1 cellular context compared by ENCODE assay signal in the genomic region with DNA sequence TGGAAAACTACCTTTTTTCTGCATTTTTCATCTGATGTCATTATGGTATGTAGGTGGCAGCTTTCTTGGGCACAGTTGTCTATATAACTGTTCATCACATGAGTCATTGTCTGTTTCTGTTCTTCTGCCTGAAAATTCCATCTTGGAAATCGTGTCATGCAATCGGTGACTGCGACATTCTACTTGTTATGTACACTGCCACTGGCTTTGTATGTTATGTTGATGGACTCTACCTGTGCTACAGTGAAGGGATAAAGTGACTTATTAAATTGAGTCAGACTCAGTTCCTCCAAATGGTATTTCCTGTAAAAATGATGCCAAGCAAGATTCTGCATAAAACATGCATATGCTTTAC.
TF ChIP-seq lines count a peak whose summit lies in the region.

No MANE protein-coding gene starts in this region.

TF ChIP-seq in SK-N-SH treated with all-trans-retinoic acid at 6 μM for 48 hours, 23 proteins besides CTCF, POLR2A, EP300 and RAD21 (continued from another document):
- TF ChIP-seq, protein P1, sequence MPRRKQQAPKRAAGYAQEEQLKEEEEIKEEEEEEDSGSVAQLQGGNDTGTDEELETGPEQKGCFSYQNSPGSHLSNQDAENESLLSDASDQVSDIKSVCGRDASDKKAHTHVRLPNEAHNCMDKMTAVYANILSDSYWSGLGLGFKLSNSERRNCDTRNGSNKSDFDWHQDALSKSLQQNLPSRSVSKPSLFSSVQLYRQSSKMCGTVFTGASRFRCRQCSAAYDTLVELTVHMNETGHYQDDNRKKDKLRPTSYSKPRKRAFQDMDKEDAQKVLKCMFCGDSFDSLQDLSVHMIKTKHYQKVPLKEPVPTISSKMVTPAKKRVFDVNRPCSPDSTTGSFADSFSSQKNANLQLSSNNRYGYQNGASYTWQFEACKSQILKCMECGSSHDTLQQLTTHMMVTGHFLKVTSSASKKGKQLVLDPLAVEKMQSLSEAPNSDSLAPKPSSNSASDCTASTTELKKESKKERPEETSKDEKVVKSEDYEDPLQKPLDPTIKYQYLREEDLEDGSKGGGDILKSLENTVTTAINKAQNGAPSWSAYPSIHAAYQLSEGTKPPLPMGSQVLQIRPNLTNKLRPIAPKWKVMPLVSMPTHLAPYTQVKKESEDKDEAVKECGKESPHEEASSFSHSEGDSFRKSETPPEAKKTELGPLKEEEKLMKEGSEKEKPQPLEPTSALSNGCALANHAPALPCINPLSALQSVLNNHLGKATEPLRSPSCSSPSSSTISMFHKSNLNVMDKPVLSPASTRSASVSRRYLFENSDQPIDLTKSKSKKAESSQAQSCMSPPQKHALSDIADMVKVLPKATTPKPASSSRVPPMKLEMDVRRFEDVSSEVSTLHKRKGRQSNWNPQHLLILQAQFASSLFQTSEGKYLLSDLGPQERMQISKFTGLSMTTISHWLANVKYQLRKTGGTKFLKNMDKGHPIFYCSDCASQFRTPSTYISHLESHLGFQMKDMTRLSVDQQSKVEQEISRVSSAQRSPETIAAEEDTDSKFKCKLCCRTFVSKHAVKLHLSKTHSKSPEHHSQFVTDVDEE (CRISPR knock-in tag; IDR thresholded peaks at IDR 0.05), result no peak
- TF ChIP-seq BACH2 (CRISPR knock-in tag; IDR thresholded peaks at IDR 0.05; ENCODE audit: borderline replicate concordance) (no peak), SNAI2 (CRISPR knock-in tag; IDR thresholded peaks at IDR 0.05) (no peak), GLIS3 (CRISPR knock-in tag; IDR thresholded peaks at IDR 0.05) (no peak), ESRRG (CRISPR knock-in tag; IDR thresholded peaks at IDR 0.05) (no peak)
- TF ChIP-seq, protein P2, sequence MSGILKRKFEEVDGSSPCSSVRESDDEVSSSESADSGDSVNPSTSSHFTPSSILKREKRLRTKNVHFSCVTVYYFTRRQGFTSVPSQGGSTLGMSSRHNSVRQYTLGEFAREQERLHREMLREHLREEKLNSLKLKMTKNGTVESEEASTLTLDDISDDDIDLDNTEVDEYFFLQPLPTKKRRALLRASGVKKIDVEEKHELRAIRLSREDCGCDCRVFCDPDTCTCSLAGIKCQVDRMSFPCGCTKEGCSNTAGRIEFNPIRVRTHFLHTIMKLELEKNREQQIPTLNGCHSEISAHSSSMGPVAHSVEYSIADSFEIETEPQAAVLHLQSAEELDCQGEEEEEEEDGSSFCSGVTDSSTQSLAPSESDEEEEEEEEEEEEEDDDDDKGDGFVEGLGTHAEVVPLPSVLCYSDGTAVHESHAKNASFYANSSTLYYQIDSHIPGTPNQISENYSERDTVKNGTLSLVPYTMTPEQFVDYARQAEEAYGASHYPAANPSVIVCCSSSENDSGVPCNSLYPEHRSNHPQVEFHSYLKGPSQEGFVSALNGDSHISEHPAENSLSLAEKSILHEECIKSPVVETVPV (CRISPR knock-in tag; IDR thresholded peaks at IDR 0.05), result no peak
